In the genomic region with DNA sequence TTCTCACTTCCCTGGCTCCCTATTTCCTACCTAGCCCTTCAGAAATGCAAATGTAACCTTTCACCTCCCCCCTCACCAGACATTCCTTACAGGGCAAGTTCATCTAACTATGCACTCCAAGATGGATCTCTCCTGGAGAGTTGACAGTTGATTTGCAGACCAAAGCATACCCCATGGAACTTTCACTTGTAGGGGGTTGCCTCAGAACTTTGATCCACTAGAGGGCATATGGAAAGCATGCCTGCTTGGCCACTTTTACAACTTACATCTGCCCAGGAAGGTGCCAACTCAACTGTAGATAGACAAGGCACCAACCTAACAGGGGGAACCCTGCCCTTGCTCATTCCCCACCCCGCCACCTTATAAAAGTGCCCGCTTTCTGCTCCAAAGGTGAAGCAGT, we compare ENCODE assay signal across 12 cellular contexts.
DNase-seq lines count a peak whose midpoint lies in the region; ATAC-seq, FAIRE-seq and TF ChIP-seq lines count a peak whose summit lies in the region.
"Had no signal": no experiment of that assay in that cellular context is flagged by ENCODE, and none has a peak within 500 bp of the region (broad histone marks: within the 10 kb centered on the region; RNA-seq: fewer than 3 reads in every experiment).

No MANE protein-coding gene starts in this region.

- H3K27me3 ChIP-seq in AG04450 (ENCODE audit: control insufficient read depth, insufficient read depth, low read length), result no peaks in the 10 kb centered on the region
- no peaks in the 10 kb centered on the region for H3K27me3 ChIP-seq in left ventricle myocardium inferior (ENCODE audit: low read depth)
- H3K27me3 ChIP-seq: right lobe of liver had no signal

- H3K4me3 ChIP-seq in AG04450 (ENCODE audit: low read depth, low read length) (no peak overlapping the region), left ventricle myocardium inferior (no peak overlapping the region)
- H3K4me3 ChIP-seq: right lobe of liver had no signal

- ATAC-seq in GM21526 (IDR thresholded peaks at IDR 0.05; ENCODE audit: low FRiP score, unreplicated experiment), result no peak
- ATAC-seq: activated CD4-positive, alpha-beta T cell treated with anti-CD3 and anti-CD28 coated beads for 36 hours; stimulated activated memory B cell treated with anti-CD40 and anti-IgM and Interleukin-4, amounts not matched to agents 10 μg/mL and 1 μg/mL and 100 μg/mL, for 72 hours had no signal

- intact Hi-C loops in left ventricle myocardium inferior (cut with micrococcal nuclease), result no loop called here

- H3K4me1 ChIP-seq in left ventricle myocardium inferior, result peaks cover 13% of the 10 kb centered on the region
- H3K4me1 ChIP-seq: right lobe of liver had no signal

- DNase-seq in AG04450 (ENCODE audit: low read depth, low spot score) (no peak), HTR-8/SVneo (ENCODE audit: insufficient read length, low spot score) (peak; percentile 19), left ventricle myocardium inferior (no peak), COLO829 (ENCODE audit: low spot score) (no peak), NCI-H2107 treated with DMSO at 0.1 percent for 48 hours (lab: John Stamatoyannopoulos, UW; ENCODE audit: unreplicated experiment) (no peak), 8988T (no peak)
- DNase-seq: activated CD4-positive, alpha-beta T cell treated with anti-CD3 and anti-CD28 coated beads for 36 hours; right lobe of liver had no signal

- FAIRE-seq in HTR-8/SVneo (lab: Jason Lieb, UNC), result no peak
- FAIRE-seq: islet of Langerhans had no signal

- TF ChIP-seq CTCF in AG04450 (IDR thresholded peaks at IDR 0.05; ENCODE audit: low read depth, low read length), result peak; percentile 52
- peak; percentile 69 for TF ChIP-seq CTCF in VCaP (conservative IDR thresholded peaks at IDR 0.05)
- peak; percentile 57 for TF ChIP-seq CTCF in left ventricle myocardium inferior (IDR thresholded peaks at IDR 0.05; ENCODE audit: borderline replicate concordance)

- H3K27ac ChIP-seq in AG04450 (ENCODE audit: low read depth, low read length) (no peak overlapping the region), VCaP (no peak overlapping the region), left ventricle myocardium inferior (replicated peaks) (no peak overlapping the region)
- H3K27ac ChIP-seq: right lobe of liver had no signal

- CTCF ChIA-PET in AG04450 (lab: Charles Lee), result no interaction called here

- H3K9me3 ChIP-seq in AG04450 (ENCODE audit: control insufficient read depth, insufficient read depth, low read length), result no peaks in the 10 kb centered on the region
- no peaks in the 10 kb centered on the region for H3K9me3 ChIP-seq in left ventricle myocardium inferior (replicated peaks)
- H3K9me3 ChIP-seq: right lobe of liver had no signal

- H3K36me3 ChIP-seq in left ventricle myocardium inferior, result no peaks in the 10 kb centered on the region
- H3K36me3 ChIP-seq: right lobe of liver had no signal

- POLR2A ChIA-PET in AG04450 (lab: Yijun Ruan, JAX), result no interaction called here
